In the genomic region with DNA sequence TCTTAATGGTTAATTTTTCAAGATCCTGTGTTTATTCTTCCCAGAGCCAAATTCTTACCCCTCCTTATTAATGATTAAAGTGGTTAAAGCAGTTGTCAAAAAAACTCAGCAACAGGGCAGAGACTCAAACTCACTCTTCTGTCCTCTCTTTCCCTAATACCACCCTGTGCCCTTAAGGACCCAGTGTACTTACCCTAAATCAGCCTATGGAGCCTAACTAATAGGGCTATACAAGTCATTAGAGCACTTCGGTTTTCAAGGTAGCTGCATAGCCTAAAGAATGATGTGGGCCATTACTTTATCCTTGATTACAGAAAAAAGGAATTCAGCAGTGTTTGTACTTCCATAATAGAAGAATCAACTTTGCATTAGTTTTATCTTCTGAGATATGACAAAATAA, we compare ENCODE assay signal across 8 cellular contexts.
"Had no signal": no experiment of that assay in that cellular context is flagged by ENCODE, and none has a peak within 500 bp of the region (broad histone marks: within the 10 kb centered on the region; RNA-seq: fewer than 3 reads in every experiment).

No MANE protein-coding gene starts in this region.

- H3K4me3 Mint-ChIP-seq: IgD-negative memory B cell had no signal

- H3K27me3 Mint-ChIP-seq: IgD-negative memory B cell had no signal

- H3K4me3 ChIP-seq: K562 had no signal

- DNase-seq: IMR-90, KBM-7, KG1 had no signal

- ATAC-seq: HepG2, K562 had no signal

- H3K36me3 Mint-ChIP-seq: IgD-negative memory B cell had no signal

- H3K4me1 Mint-ChIP-seq: IgD-negative memory B cell had no signal

- FAIRE-seq: HepG2, HTR-8/SVneo, K562 had no signal

- H3K27ac ChIP-seq: HL-60 had no signal

- H3K27ac Mint-ChIP-seq: IgD-negative memory B cell had no signal
